In the genomic region with DNA sequence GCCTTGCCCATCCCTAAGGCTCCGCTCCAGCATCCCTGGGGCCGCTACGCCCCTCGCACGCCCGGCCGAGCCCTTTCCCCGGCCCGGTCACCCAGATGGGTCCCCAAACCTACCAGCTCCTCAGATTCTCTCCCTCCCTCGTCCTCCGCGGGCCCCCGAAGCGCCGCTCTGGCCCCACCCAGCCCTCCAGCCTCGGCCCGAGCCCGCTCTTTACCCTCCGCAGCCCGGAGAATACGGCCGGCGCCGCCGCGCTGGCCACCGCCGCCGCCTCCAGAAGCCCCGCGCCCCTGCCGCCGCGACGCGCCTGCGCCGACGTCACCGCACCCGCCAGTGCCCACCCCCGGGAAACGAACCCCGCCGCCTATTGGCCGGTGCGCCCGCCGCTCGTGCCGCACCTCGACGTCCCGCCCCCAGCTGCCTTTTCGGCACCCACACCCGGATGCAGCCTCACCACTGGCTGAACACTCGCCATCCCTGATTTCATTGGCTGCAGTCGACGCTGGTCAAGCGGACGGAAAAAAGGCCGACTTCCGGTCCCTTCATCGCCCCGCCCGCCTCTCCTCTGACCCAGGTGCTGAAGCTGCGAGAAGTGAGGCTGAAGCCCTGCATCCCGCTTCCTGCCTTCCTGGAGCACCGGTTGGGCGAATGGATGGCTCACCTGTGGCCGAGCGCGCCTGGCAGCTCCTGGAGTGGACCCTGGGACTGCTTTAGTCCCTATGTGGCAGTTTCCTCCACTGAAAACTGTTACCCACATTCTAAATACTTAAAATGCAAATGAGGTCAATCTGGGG, we compare ENCODE assay signal across 1 cellular context.
TF ChIP-seq lines count a peak whose summit lies in the region.

TSS of gene DAPK3 (minus strand) at position 292 of the 791 bp plus-strand sequence. CDS start 1,364 bp downstream, outside the sequence.

TF ChIP-seq in neural cell, 6 proteins besides CTCF, POLR2A, EP300 and RAD21 (continued from another document):
- TF ChIP-seq, protein P1, sequence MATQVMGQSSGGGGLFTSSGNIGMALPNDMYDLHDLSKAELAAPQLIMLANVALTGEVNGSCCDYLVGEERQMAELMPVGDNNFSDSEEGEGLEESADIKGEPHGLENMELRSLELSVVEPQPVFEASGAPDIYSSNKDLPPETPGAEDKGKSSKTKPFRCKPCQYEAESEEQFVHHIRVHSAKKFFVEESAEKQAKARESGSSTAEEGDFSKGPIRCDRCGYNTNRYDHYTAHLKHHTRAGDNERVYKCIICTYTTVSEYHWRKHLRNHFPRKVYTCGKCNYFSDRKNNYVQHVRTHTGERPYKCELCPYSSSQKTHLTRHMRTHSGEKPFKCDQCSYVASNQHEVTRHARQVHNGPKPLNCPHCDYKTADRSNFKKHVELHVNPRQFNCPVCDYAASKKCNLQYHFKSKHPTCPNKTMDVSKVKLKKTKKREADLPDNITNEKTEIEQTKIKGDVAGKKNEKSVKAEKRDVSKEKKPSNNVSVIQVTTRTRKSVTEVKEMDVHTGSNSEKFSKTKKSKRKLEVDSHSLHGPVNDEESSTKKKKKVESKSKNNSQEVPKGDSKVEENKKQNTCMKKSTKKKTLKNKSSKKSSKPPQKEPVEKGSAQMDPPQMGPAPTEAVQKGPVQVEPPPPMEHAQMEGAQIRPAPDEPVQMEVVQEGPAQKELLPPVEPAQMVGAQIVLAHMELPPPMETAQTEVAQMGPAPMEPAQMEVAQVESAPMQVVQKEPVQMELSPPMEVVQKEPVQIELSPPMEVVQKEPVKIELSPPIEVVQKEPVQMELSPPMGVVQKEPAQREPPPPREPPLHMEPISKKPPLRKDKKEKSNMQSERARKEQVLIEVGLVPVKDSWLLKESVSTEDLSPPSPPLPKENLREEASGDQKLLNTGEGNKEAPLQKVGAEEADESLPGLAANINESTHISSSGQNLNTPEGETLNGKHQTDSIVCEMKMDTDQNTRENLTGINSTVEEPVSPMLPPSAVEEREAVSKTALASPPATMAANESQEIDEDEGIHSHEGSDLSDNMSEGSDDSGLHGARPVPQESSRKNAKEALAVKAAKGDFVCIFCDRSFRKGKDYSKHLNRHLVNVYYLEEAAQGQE (IDR thresholded peaks at IDR 0.05; ENCODE audit: borderline replicate concordance) = peak; percentile 7
- no peak for TF ChIP-seq TAF1 (IDR thresholded peaks at IDR 0.05; ENCODE audit: low read depth)
- peak; percentile 73 for TF ChIP-seq MXI1 (conservative IDR thresholded peaks at IDR 0.05; ENCODE audit: poor library complexity, severe bottlenecking)
- TF ChIP-seq EZH2 (IDR thresholded peaks at IDR 0.05; ENCODE audit: borderline replicate concordance, insufficient read depth, low read length, poor library complexity, severe bottlenecking) = no peak
- peak; percentile 19 for TF ChIP-seq SMC3 (conservative IDR thresholded peaks at IDR 0.05; ENCODE audit: poor library complexity)
